In genomic region chr3:13462125-13462629, GRCh38 we compare ENCODE assay signal across 17 cellular contexts.
"Had no signal": no experiment of that assay in that cellular context is flagged by ENCODE, and none has a peak within 500 bp of the region (broad histone marks: within the 10 kb centered on the region; RNA-seq: fewer than 3 reads in every experiment).

No MANE protein-coding gene starts in this region.

- ATAC-seq: sciatic nerve had no signal

- H3K9me3 ChIP-seq: ascending aorta, ovary had no signal

- H3K27me3 Mint-ChIP-seq: activated CD4-positive, alpha-beta T cell treated with anti-CD3 and anti-CD28 coated beads for 36 hours; activated T-cell treated with anti-CD3 and anti-CD28 coated beads, Interleukin-2, amount 50 U/mL, for 24 hours had no signal

- H3K4me3 ChIP-seq: ascending aorta, ovary, smooth muscle cell had no signal

- H3K36me3 Mint-ChIP-seq: activated naive CD4-positive, alpha-beta T cell treated with anti-CD3 and anti-CD28 coated beads, Interleukin-2, amount 50 U/mL, for 72 hours; natural killer cell treated with Interleukin-12 subunit alpha and Interleukin-12 subunit beta and Interleukin-15 and Interleukin-18, amount 100 ng/mL, for 72 hours; stimulated activated memory B cell treated with anti-CD40 and anti-IgM and Interleukin-4, amounts not matched to agents 10 μg/mL and 1 μg/mL and 100 μg/mL, for 72 hours had no signal

- DNase-seq: T1000 had no signal

- FAIRE-seq: colon, frontal cortex, islet of Langerhans had no signal

- H3K9me3 Mint-ChIP-seq: activated B cell treated with CpG ODN at 0.5 μM for 24 hours; activated naive CD4-positive, alpha-beta T cell treated with anti-CD3 and anti-CD28 coated beads, Interleukin-2, amount 50 U/mL, for 72 hours; activated T-cell treated with anti-CD3 and anti-CD28 coated beads, Interleukin-2, amount 50 U/mL, for 24 hours; activated T-helper 17 cell treated with anti-CD3 and anti-CD28 coated beads, Interleukin-2, amount 50 U/mL, for 72 hours; central memory CD8-positive, alpha-beta T cell; natural killer cell treated with Interleukin-12 subunit alpha and Interleukin-12 subunit beta and Interleukin-15 and Interleukin-18, amount 100 ng/mL, for 72 hours; stimulated activated memory B cell treated with anti-CD40 and anti-IgM and Interleukin-4, amounts not matched to agents 10 μg/mL and 1 μg/mL and 100 μg/mL, for 72 hours had no signal

- H3K27ac Mint-ChIP-seq: activated CD4-positive, alpha-beta T cell treated with anti-CD3 and anti-CD28 coated beads for 36 hours; activated T-cell treated with anti-CD3 and anti-CD28 coated beads, Interleukin-2, amount 50 U/mL, for 24 hours; activated T-helper 17 cell treated with anti-CD3 and anti-CD28 coated beads, Interleukin-2, amount 50 U/mL, for 72 hours; natural killer cell treated with Interleukin-12 subunit alpha and Interleukin-12 subunit beta and Interleukin-15 and Interleukin-18, amount 100 ng/mL, for 72 hours; stimulated activated memory B cell treated with anti-CD40 and anti-IgM and Interleukin-4, amounts not matched to agents 10 μg/mL and 1 μg/mL and 100 μg/mL, for 72 hours had no signal

- H3K27me3 ChIP-seq: ascending aorta, ovary had no signal

- H3K4me1 ChIP-seq: ascending aorta had no signal

- H3K36me3 ChIP-seq: ascending aorta, brain microvascular endothelial cell, ovary had no signal

- H3K4me1 Mint-ChIP-seq: activated T-helper 17 cell treated with anti-CD3 and anti-CD28 coated beads, Interleukin-2, amount 50 U/mL, for 72 hours had no signal

- H3K4me3 Mint-ChIP-seq: activated B cell treated with CpG ODN at 0.5 μM for 24 hours; activated CD4-positive, alpha-beta T cell treated with anti-CD3 and anti-CD28 coated beads for 36 hours; activated T-cell treated with anti-CD3 and anti-CD28 coated beads, Interleukin-2, amount 50 U/mL, for 24 hours; activated T-helper 17 cell treated with anti-CD3 and anti-CD28 coated beads, Interleukin-2, amount 50 U/mL, for 72 hours; central memory CD8-positive, alpha-beta T cell; natural killer cell treated with Interleukin-12 subunit alpha and Interleukin-12 subunit beta and Interleukin-15 and Interleukin-18, amount 100 ng/mL, for 72 hours; stimulated activated memory B cell treated with anti-CD40 and anti-IgM and Interleukin-4, amounts not matched to agents 10 μg/mL and 1 μg/mL and 100 μg/mL, for 72 hours had no signal

- H3K27ac ChIP-seq: ascending aorta, brain microvascular endothelial cell, ovary had no signal
